13 cellular contexts compared by ENCODE assay signal in the genomic region with DNA sequence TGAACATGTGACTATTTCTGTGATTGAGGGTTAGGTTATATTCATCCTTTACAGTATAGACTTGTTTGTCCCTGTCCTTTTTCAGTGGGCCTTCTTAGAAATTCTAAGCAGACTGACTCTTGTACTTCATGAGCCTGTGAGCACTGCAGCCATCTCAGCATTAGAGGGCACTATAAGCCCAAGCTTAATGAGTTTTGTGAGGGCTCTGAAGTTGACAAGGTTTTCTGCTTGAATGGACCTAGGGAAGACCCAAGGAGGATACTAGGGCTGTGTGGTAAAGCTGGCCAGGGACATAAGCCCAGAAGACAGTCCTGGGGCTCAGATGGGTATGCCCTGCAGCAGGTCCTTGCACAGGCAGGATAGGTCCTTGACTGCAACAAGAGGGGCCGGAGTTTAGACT.
DNase-seq lines count a peak whose midpoint lies in the region; ATAC-seq, FAIRE-seq and TF ChIP-seq lines count a peak whose summit lies in the region.
"Had no signal": no experiment of that assay in that cellular context is flagged by ENCODE, and none has a peak within 500 bp of the region (broad histone marks: within the 10 kb centered on the region; RNA-seq: fewer than 3 reads in every experiment).

No MANE protein-coding gene starts in this region.

- H3K9me1 ChIP-seq in K562 (ENCODE audit: control insufficient read depth, insufficient read depth, low read length), result no peaks in the 10 kb centered on the region

- no peak for TF ChIP-seq EP300 in K562 (IDR thresholded peaks at IDR 0.05; ENCODE audit: low read length)

- H3K27me3 ChIP-seq in K562 (ENCODE audit: control insufficient read depth in 2 of 2, insufficient read depth in 2 of 2, low read length in 2 of 2), result no peaks in the 10 kb centered on the region
- H3K27me3 ChIP-seq: brain microvascular endothelial cell, suprapubic skin had no signal

- H3K4me3 ChIP-seq in K562, result no peak overlapping the region
- H3K4me3 ChIP-seq: suprapubic skin had no signal

- no peak overlapping the region for H3K27ac ChIP-seq in K562 (ENCODE audit: extremely low read depth, low read depth, low read length)
- H3K27ac ChIP-seq: brain microvascular endothelial cell, suprapubic skin had no signal

- no peaks in the 10 kb centered on the region for H3K79me2 ChIP-seq in K562 (ENCODE audit: control insufficient read depth, insufficient read depth, low read length)

- no peak overlapping the region for H3K4me3 Mint-ChIP-seq in type B pancreatic cell
- no peak overlapping the region for H3K4me3 Mint-ChIP-seq in activated CD4-positive, alpha-beta T cell treated with anti-CD3 and anti-CD28 coated beads, Interleukin-2, amount 10 ng/mL, durations not matched to agents 7 days and 5 days
- H3K4me3 Mint-ChIP-seq in activated T-helper 2 cell treated with anti-CD3 and anti-CD28 coated beads, Interferon-gamma antibody, Interleukin-2, Interleukin-4, amounts not matched to agents 10 μg/mL and 5 μg/mL and 100 μg/mL, durations not matched to agents 14 hours and 24 hours and 36 hours (ENCODE audit: low read depth), result no peak overlapping the region
- H3K4me3 Mint-ChIP-seq: activated T-cell treated with anti-CD3 and anti-CD28 coated beads, Interleukin-2, amount 50 U/mL, for 24 hours had no signal

- H3K27me3 Mint-ChIP-seq in type B pancreatic cell, result no peaks in the 10 kb centered on the region
- no peaks in the 10 kb centered on the region for H3K27me3 Mint-ChIP-seq in activated CD4-positive, alpha-beta T cell treated with anti-CD3 and anti-CD28 coated beads, Interleukin-2, amount 10 ng/mL, durations not matched to agents 7 days and 5 days
- no peaks in the 10 kb centered on the region for H3K27me3 Mint-ChIP-seq in activated T-helper 2 cell treated with anti-CD3 and anti-CD28 coated beads, Interferon-gamma antibody, Interleukin-2, Interleukin-4, amounts not matched to agents 10 μg/mL and 5 μg/mL and 100 μg/mL, durations not matched to agents 14 hours and 24 hours and 36 hours (ENCODE audit: low read depth)
- H3K27me3 Mint-ChIP-seq: activated T-cell treated with anti-CD3 and anti-CD28 coated beads, Interleukin-2, amount 50 U/mL, for 24 hours had no signal

- peak; percentile 30 to 36 for DNase-seq in SHP77 (lab: John Stamatoyannopoulos, UW)
- DNase-seq in SHP77 treated with DMSO at 0.1 percent for 48 hours (lab: John Stamatoyannopoulos, UW), result no peak
- peak; percentile 14 for DNase-seq in NAMALWA (ENCODE audit: low spot score)
- peak in 1 of 4 experiments; percentile 20 for DNase-seq in K562 (ENCODE audit: extremely low read depth in 1 of 4, low spot score in 3 of 4)
- no peak for DNase-seq in type B pancreatic cell (ENCODE audit: extremely low spot score, unreplicated experiment)
- no peak for DNase-seq in activated CD4-positive, alpha-beta T cell treated with anti-CD3 and anti-CD28 coated beads, Interleukin-2, amount 10 ng/mL, durations not matched to agents 7 days and 5 days
- DNase-seq in activated T-helper 2 cell treated with anti-CD3 and anti-CD28 coated beads, Interferon-gamma antibody, Interleukin-2, Interleukin-4, amounts not matched to agents 10 μg/mL and 5 μg/mL and 100 μg/mL, durations not matched to agents 14 hours and 24 hours and 36 hours (ENCODE audit: low spot score), result no peak
- DNase-seq: activated T-cell treated with anti-CD3 and anti-CD28 coated beads, Interleukin-2, amount 50 U/mL, for 24 hours; brain microvascular endothelial cell; kidney glomerular epithelial cell had no signal

- ATAC-seq in K562 (peak; percentile 68; the same call in 2 of the 3 replicates), GM19023 (IDR thresholded peaks at IDR 0.05; ENCODE audit: unreplicated experiment) (no peak)

- TF ChIP-seq RAD21 in K562 (CRISPR knock-in tag; conservative IDR thresholded peaks at IDR 0.05 in 1 of 2, IDR thresholded peaks at IDR 0.05 in 1 of 2), result peak; percentile 44 to 60

- FAIRE-seq in K562 (lab: Jason Lieb, UNC), result no peak
- FAIRE-seq: GM12891 had no signal

- no peaks in the 10 kb centered on the region for H3K36me3 ChIP-seq in K562 (ENCODE audit: control insufficient read depth, insufficient read depth, low read length)
- H3K36me3 ChIP-seq: brain microvascular endothelial cell, suprapubic skin had no signal

- intact Hi-C loops in K562 (cut with micrococcal nuclease), result no loop called here
- intact Hi-C loops in activated T-helper 2 cell treated with anti-CD3 and anti-CD28 coated beads, Interferon-gamma antibody, Interleukin-2, Interleukin-4, amounts not matched to agents 10 μg/mL and 5 μg/mL and 100 μg/mL, durations not matched to agents 14 hours and 24 hours and 36 hours (cut with micrococcal nuclease), result no loop called here

- TF ChIP-seq POLR2A in K562 (conservative IDR thresholded peaks at IDR 0.05), result no peak

- no peak overlapping the region for H2AFZ ChIP-seq in K562 (ENCODE audit: low read depth, low read length)

- peaks cover 3% of the 10 kb centered on the region for H3K36me3 Mint-ChIP-seq in type B pancreatic cell
- no peaks in the 10 kb centered on the region for H3K36me3 Mint-ChIP-seq in activated CD4-positive, alpha-beta T cell treated with anti-CD3 and anti-CD28 coated beads, Interleukin-2, amount 10 ng/mL, durations not matched to agents 7 days and 5 days (ENCODE audit: low read depth)
- H3K36me3 Mint-ChIP-seq in activated T-helper 2 cell treated with anti-CD3 and anti-CD28 coated beads, Interferon-gamma antibody, Interleukin-2, Interleukin-4, amounts not matched to agents 10 μg/mL and 5 μg/mL and 100 μg/mL, durations not matched to agents 14 hours and 24 hours and 36 hours (ENCODE audit: low read depth), result no peaks in the 10 kb centered on the region

- H3K4me1 Mint-ChIP-seq in type B pancreatic cell (ENCODE audit: unreplicated experiment), result no peaks in the 10 kb centered on the region
- peaks cover 6% of the 10 kb centered on the region for H3K4me1 Mint-ChIP-seq in activated CD4-positive, alpha-beta T cell treated with anti-CD3 and anti-CD28 coated beads, Interleukin-2, amount 10 ng/mL, durations not matched to agents 7 days and 5 days
- H3K4me1 Mint-ChIP-seq in activated T-helper 2 cell treated with anti-CD3 and anti-CD28 coated beads, Interferon-gamma antibody, Interleukin-2, Interleukin-4, amounts not matched to agents 10 μg/mL and 5 μg/mL and 100 μg/mL, durations not matched to agents 14 hours and 24 hours and 36 hours (ENCODE audit: low read depth), result peaks cover 4% of the 10 kb centered on the region

- H3K4me2 ChIP-seq in K562 (ENCODE audit: insufficient read depth, low read length), result no peak overlapping the region

- BruUV-seq in K562 (replicated peaks; lab: Mats Ljungman, UMichigan), result no TSS peak

- CTCF ChIA-PET in K562 (lab: Yijun Ruan, JAX; ENCODE audit: low intra/inter-chr PET ratio), result no interaction called here
- CTCF ChIA-PET in activated CD4-positive, alpha-beta T cell treated with anti-CD3 and anti-CD28 coated beads, Interleukin-2, amount 10 ng/mL, durations not matched to agents 7 days and 5 days (lab: Charles Lee), result no interaction called here

- peak in 2 of 3 experiments; percentile 40 to 42; a peak in 3 of 6 replicates for TF ChIP-seq CTCF in K562 (IDR thresholded peaks at IDR 0.05 in 2 of 3, conservative IDR thresholded peaks at IDR 0.05 in 1 of 3; ENCODE audit: insufficient read depth in 2 of 3, low read depth in 1 of 3, low read length in 3 of 3)
- TF ChIP-seq CTCF in type B pancreatic cell (conservative IDR thresholded peaks at IDR 0.05), result peak; percentile 56

- POLR2A ChIA-PET in K562 (lab: Yijun Ruan, JAX), result no interaction called here
- POLR2A ChIA-PET in activated CD4-positive, alpha-beta T cell treated with anti-CD3 and anti-CD28 coated beads, Interleukin-2, amount 10 ng/mL, durations not matched to agents 7 days and 5 days (lab: Charles Lee), result no interaction called here

- 0% methylated on average over 1 of the region's 1 CpG for WGBS in K562 (ENCODE audit: insufficient coverage, low coverage, missing lambda C conversion rate)

- H4K20me1 ChIP-seq in K562 (replicated peaks; ENCODE audit: control insufficient read depth, insufficient read depth, low read length), result no peaks in the 10 kb centered on the region

- no peak overlapping the region for H3K27ac Mint-ChIP-seq in type B pancreatic cell
- H3K27ac Mint-ChIP-seq in activated CD4-positive, alpha-beta T cell treated with anti-CD3 and anti-CD28 coated beads, Interleukin-2, amount 10 ng/mL, durations not matched to agents 7 days and 5 days, result no peak overlapping the region
- H3K27ac Mint-ChIP-seq in activated T-helper 2 cell treated with anti-CD3 and anti-CD28 coated beads, Interferon-gamma antibody, Interleukin-2, Interleukin-4, amounts not matched to agents 10 μg/mL and 5 μg/mL and 100 μg/mL, durations not matched to agents 14 hours and 24 hours and 36 hours, result no peak overlapping the region
- H3K27ac Mint-ChIP-seq: activated T-cell treated with anti-CD3 and anti-CD28 coated beads, Interleukin-2, amount 50 U/mL, for 24 hours had no signal

- in situ Hi-C loops in K562 (cut with MboI), result no loop called here

- H3K9me3 Mint-ChIP-seq in type B pancreatic cell, result peaks cover 4% of the 10 kb centered on the region
- no peaks in the 10 kb centered on the region for H3K9me3 Mint-ChIP-seq in activated CD4-positive, alpha-beta T cell treated with anti-CD3 and anti-CD28 coated beads, Interleukin-2, amount 10 ng/mL, durations not matched to agents 7 days and 5 days
- H3K9me3 Mint-ChIP-seq in activated T-helper 2 cell treated with anti-CD3 and anti-CD28 coated beads, Interferon-gamma antibody, Interleukin-2, Interleukin-4, amounts not matched to agents 10 μg/mL and 5 μg/mL and 100 μg/mL, durations not matched to agents 14 hours and 24 hours and 36 hours, result peaks cover 15% of the 10 kb centered on the region

- 0 out of 5 replicates have a peak, but pooled peaks cover 0 to 2% of the 10 kb centered on the region in 2 experiments for H3K4me1 ChIP-seq in K562 (replicated peaks in 1 of 2; ENCODE audit: control insufficient read depth in 2 of 2, insufficient read depth in 2 of 2, low read length in 2 of 2)
- H3K4me1 ChIP-seq: suprapubic skin had no signal

- H3K9me3 ChIP-seq in K562 (replicated peaks; ENCODE audit: control insufficient read depth, insufficient read depth, low read depth, low read length), result no peaks in the 10 kb centered on the region
- H3K9me3 ChIP-seq: suprapubic skin had no signal

- no peak overlapping the region for H3K9ac ChIP-seq in K562 (ENCODE audit: insufficient read depth in 1 of 2, low read depth in 2 of 2, low read length in 2 of 2)

Comparison
In these comparisons a context has a peak if more than half of its experiments do, and no peak if none do; other contexts are left out.
1. DNase-seq: peak in SHP77 (2 of 2) and NAMALWA (single experiment); none in SHP77 treated with DMSO at 0.1 percent for 48 hours (single experiment), type B pancreatic cell (single experiment), activated CD4-positive, alpha-beta T cell treated with anti-CD3 and anti-CD28 coated beads, Interleukin-2, amount 10 ng/mL, durations not matched to agents 7 days and 5 days (single experiment) and activated T-helper 2 cell treated with anti-CD3 and anti-CD28 coated beads, Interferon-gamma antibody, Interleukin-2, Interleukin-4, amounts not matched to agents 10 μg/mL and 5 μg/mL and 100 μg/mL, durations not matched to agents 14 hours and 24 hours and 36 hours (single experiment).